ENCODE assay signal across 18 cellular contexts in the genomic region with DNA sequence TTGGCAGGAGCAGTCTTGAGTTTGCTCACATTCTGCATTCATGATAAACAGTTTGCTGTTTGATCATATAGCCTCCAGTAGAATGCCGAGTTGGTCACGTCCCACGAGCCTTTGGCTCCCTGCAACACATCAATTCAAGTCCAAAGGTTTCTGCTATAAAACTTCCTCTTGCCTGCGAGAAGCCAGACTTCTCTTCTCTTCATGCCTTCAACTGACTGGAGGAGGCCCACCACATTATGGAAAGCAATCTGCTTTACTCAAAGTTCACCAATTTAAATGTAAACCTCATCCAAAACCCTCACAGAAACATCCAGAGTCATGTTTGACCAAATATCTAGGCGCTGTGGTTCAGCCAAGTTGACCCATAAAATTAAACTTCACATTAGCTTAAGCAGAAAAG. TPM values are rescaled to one million over a fixed set of nuclear protein-coding genes. Genes with fewer than 3 reads are reported as not detected.
DNase-seq lines count a peak whose midpoint lies in the region; ATAC-seq and TF ChIP-seq lines count a peak whose summit lies in the region.
"Had no signal": no experiment of that assay in that cellular context is flagged by ENCODE, and none has a peak within 500 bp of the region (broad histone marks: within the 10 kb centered on the region; RNA-seq: fewer than 3 reads in every experiment).

No MANE protein-coding gene starts in this region.

- H3K4me1 Mint-ChIP-seq in neural progenitor cell, result peaks cover 28% of the 10 kb centered on the region

- H3F3A ChIP-seq in neural progenitor cell (ENCODE audit: low read depth), result peaks cover 10% of the 10 kb centered on the region

- H3K4me1 ChIP-seq in HEK293 (ENCODE audit: control insufficient read depth, insufficient read depth, low read length), result no peaks in the 10 kb centered on the region
- H3K4me1 ChIP-seq in hepatocyte (ENCODE audit: insufficient read depth), result no peaks in the 10 kb centered on the region
- peaks cover 11% of the 10 kb centered on the region for H3K4me1 ChIP-seq in neural progenitor cell
- H3K4me1 ChIP-seq: A549, Caco-2 had no signal

- H3K4me2 ChIP-seq in hepatocyte (no peak overlapping the region), neural progenitor cell (no peak overlapping the region)
- H3K4me2 ChIP-seq: A549; BLaER1 treated with 17β-estradiol and CSF1 and Interleukin-3, amounts not matched to agents 10 nM and 100 nM had no signal

- no peak for ATAC-seq in HG03565 (IDR thresholded peaks at IDR 0.05; ENCODE audit: unreplicated experiment)
- ATAC-seq: A549; CD8-positive, alpha-beta T cell had no signal

- H3K36me3 ChIP-seq in HEK293 (ENCODE audit: control insufficient read depth in 2 of 2, insufficient read depth in 1 of 2, low read length in 2 of 2), result no peaks in the 10 kb centered on the region
- H3K36me3 ChIP-seq in hepatocyte (replicated peaks; ENCODE audit: insufficient read depth, low read depth), result no peaks in the 10 kb centered on the region
- H3K36me3 ChIP-seq in neural progenitor cell, result no peaks in the 10 kb centered on the region
- H3K36me3 ChIP-seq: BLaER1 treated with 17β-estradiol and CSF1 and Interleukin-3, amounts not matched to agents 10 nM and 100 nM had no signal

- no peaks in the 10 kb centered on the region for H3K9me3 ChIP-seq in HEK293 (ENCODE audit: control insufficient read depth, insufficient read depth, low read depth, low read length)
- no peaks in the 10 kb centered on the region for H3K9me3 ChIP-seq in hepatocyte (ENCODE audit: low read depth)
- no peaks in the 10 kb centered on the region for H3K9me3 ChIP-seq in neural progenitor cell (ENCODE audit: low read depth)
- H3K9me3 ChIP-seq: A549 had no signal

- H3K9me2 ChIP-seq in hepatocyte (replicated peaks; ENCODE audit: insufficient read depth), result no peaks in the 10 kb centered on the region

- H3K79me2 ChIP-seq in hepatocyte (no peaks in the 10 kb centered on the region), neural progenitor cell (ENCODE audit: low read depth) (no peaks in the 10 kb centered on the region)

- H3K27me3 ChIP-seq in hepatocyte (no peaks in the 10 kb centered on the region), neural progenitor cell (no peaks in the 10 kb centered on the region)
- H3K27me3 ChIP-seq: BLaER1 treated with 17β-estradiol and CSF1 and Interleukin-3, amounts not matched to agents 10 nM and 100 nM had no signal

- POLR2A ChIA-PET in HEK293 (lab: Yijun Ruan, JAX), result no interaction called here

- H3K4me3 ChIP-seq in HEK293 (ENCODE audit: low read depth, low read length) (no peak overlapping the region), hepatocyte (no peak overlapping the region), neural progenitor cell (no peak overlapping the region)
- H3K4me3 ChIP-seq: A549; BLaER1 treated with 17β-estradiol and CSF1 and Interleukin-3, amounts not matched to agents 10 nM and 100 nM had no signal

- H3K9ac ChIP-seq in neural progenitor cell, result no peak overlapping the region
- H3K9ac ChIP-seq: BLaER1 treated with 17β-estradiol and CSF1 and Interleukin-3, amounts not matched to agents 10 nM and 100 nM had no signal

- TF ChIP-seq CTCF in HEK293 (tag by site-specific recombination; IDR thresholded peaks at IDR 0.05) (no peak), hepatocyte (IDR thresholded peaks at IDR 0.05; ENCODE audit: poor library complexity) (no peak), neural progenitor cell (IDR thresholded peaks at IDR 0.05) (no peak)

- WGBS in hepatocyte (ENCODE audit: low lambda C conversion rate, missing lambda C conversion rate), result 89% methylated on average over 5 of the region's 5 CpGs

- H3K27ac ChIP-seq in HEK293 (ENCODE audit: extremely low read depth, low read depth, low read length) (no peak overlapping the region), hepatocyte (no peak overlapping the region), neural progenitor cell (no peak overlapping the region)
- H3K27ac ChIP-seq: 22Rv1; A549; BLaER1 treated with 17β-estradiol and CSF1 and Interleukin-3, amounts not matched to agents 10 nM and 100 nM; C4-2B had no signal

- H3K36me3 Mint-ChIP-seq in neural progenitor cell, result peaks cover 2% of the 10 kb centered on the region
- H3K36me3 Mint-ChIP-seq: CD8-positive, alpha-beta T cell had no signal

- H3K27me3 Mint-ChIP-seq in neural progenitor cell (ENCODE audit: insufficient read depth, low read depth), result peaks cover 5% of the 10 kb centered on the region
- H3K27me3 Mint-ChIP-seq: B cell; CD4-positive, alpha-beta T cell had no signal

- H3K4me3 Mint-ChIP-seq in neural progenitor cell, result no peak overlapping the region
- H3K4me3 Mint-ChIP-seq: B cell; CD4-positive, alpha-beta T cell; CD8-positive, alpha-beta T cell had no signal

- H3K9me3 Mint-ChIP-seq in neural progenitor cell, result peaks cover 18% of the 10 kb centered on the region

- peak; percentile 12 for DNase-seq in hepatocyte (ENCODE audit: low spot score)
- DNase-seq in neural progenitor cell (ENCODE audit: low spot score), result no peak
- DNase-seq in NCI-H774 (lab: John Stamatoyannopoulos, UW), result no peak
- DNase-seq in activated CD8-positive, alpha-beta memory T cell treated with anti-CD3 and anti-CD28 coated beads for 24 hours, result no peak
- DNase-seq: AML-193; Caco-2; Calu3; CD4-positive, alpha-beta T cell; CD8-positive, alpha-beta T cell; DMS79 treated with DMSO at 0.1 percent for 48 hours; GF-D8 had no signal

- H4K20me1 ChIP-seq in hepatocyte (ENCODE audit: insufficient read depth, poor library complexity, severe bottlenecking), result no peaks in the 10 kb centered on the region
- no peaks in the 10 kb centered on the region for H4K20me1 ChIP-seq in neural progenitor cell (ENCODE audit: low read depth)
- H4K20me1 ChIP-seq: BLaER1 treated with 17β-estradiol and CSF1 and Interleukin-3, amounts not matched to agents 10 nM and 100 nM had no signal

- CTCF ChIA-PET in HEK293 (lab: Yijun Ruan, JAX), result no interaction called here

- H3K27ac Mint-ChIP-seq in neural progenitor cell, result peak overlapping the region; percentile 48
- H3K27ac Mint-ChIP-seq: B cell; CD4-positive, alpha-beta T cell; CD8-positive, alpha-beta T cell had no signal

- no peak overlapping the region for H2AFZ ChIP-seq in hepatocyte
- no peak overlapping the region for H2AFZ ChIP-seq in neural progenitor cell (replicated peaks)

TF ChIP-seq in HEK293, 187 proteins besides CTCF, POLR2A, EP300 and RAD21:
- TF ChIP-seq ZNF10 (tag by site-specific recombination; IDR thresholded peaks at IDR 0.05), result peak; percentile 53; the same call in 1 of the 2 replicates
- TF ChIP-seq FEZF1 (tag by site-specific recombination; IDR thresholded peaks at IDR 0.05), result no peak

RNA-seq across cellular contexts. Expression of a gene that starts 40.8 kb away (rescaled TPM):
- total RNA-seq in hepatocyte (6.2 and 6.4 TPM in 2 replicates), neural progenitor cell (ENCODE audit: low replicate concordance) (31.0 and 32.6 TPM in 2 replicates)
- 2.4 and 3.8 TPM in 2 replicates for polyA plus RNA-seq in hepatocyte
